ENCODE assay signal across 24 cellular contexts in the genomic region with DNA sequence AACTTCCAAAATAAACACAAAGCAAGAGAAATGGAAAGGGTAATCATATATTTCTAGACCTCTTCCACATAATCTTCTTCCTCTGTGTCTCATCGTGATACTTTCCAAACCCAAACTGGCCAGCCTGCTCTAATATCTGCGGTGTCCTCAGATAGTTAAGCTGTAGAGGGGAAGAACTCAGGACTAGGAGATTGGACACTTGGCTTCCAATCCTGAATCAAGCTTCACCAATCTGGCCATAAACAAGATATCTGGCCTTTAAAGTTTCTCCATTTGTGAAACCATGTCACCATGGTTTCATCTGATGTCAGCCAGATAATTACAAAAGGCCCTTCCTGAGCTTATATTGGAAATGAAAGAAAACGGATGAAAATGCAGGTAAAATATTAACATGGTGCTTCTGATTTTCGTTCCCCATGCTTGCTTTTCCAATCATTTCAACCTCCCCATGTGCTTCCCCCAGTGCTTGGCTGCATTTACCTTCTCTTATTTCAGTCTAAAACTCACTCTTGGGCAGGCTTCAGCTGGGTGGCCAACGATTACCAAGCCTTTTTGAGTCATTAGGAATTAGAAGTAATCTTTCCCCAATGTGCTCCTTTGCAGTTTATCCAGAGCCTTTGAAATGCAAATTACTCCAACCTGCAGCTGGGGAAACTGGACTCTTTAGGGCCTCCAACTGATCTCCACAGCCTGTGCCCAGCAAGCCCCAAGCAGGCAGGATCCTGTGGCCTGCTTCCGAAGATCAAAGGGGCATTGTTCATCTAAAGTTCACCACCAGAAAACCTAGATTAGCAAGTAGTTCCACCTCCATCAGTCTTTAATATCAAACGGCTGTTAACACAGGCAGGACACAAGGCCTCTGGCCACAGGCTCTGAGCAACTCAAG. TPM values are rescaled to one million over a fixed set of nuclear protein-coding genes. Genes with fewer than 3 reads are reported as not detected.
DNase-seq lines count a peak whose midpoint lies in the region; ATAC-seq and TF ChIP-seq lines count a peak whose summit lies in the region.
"Had no signal": no experiment of that assay in that cellular context is flagged by ENCODE, and none has a peak within 500 bp of the region (broad histone marks: within the 10 kb centered on the region; RNA-seq: fewer than 3 reads in every experiment).

No MANE protein-coding gene starts in this region.

- POLR2A ChIA-PET in WTC11 (lab: Charles Lee), result no interaction called here

- H3K4me1 Mint-ChIP-seq in WTC11, result peaks cover 62% of the 10 kb centered on the region
- H3K4me1 Mint-ChIP-seq in nephron, result peaks cover 45% of the 10 kb centered on the region
- no peaks in the 10 kb centered on the region for H3K4me1 Mint-ChIP-seq in T-helper 2 cell treated with Interferon-gamma antibody and Interleukin-4, amounts not matched to agents 5 μg/mL and 100 μg/mL, for 36 hours (ENCODE audit: low read depth)

- H3K9me3 Mint-ChIP-seq in WTC11, result peaks cover 28% of the 10 kb centered on the region
- H3K9me3 Mint-ChIP-seq in nephron, result peaks cover 37% of the 10 kb centered on the region
- peaks cover 16% of the 10 kb centered on the region for H3K9me3 Mint-ChIP-seq in T-helper 2 cell treated with Interferon-gamma antibody and Interleukin-4, amounts not matched to agents 5 μg/mL and 100 μg/mL, for 36 hours

- no peak; the same call in 1 of the 2 replicates for ATAC-seq in WTC11
- no peak for ATAC-seq in HG02763 (IDR thresholded peaks at IDR 0.05; ENCODE audit: unreplicated experiment)
- ATAC-seq: A549, HepG2 had no signal

- no peak overlapping the region for H3K4me3 Mint-ChIP-seq in WTC11
- no peak overlapping the region for H3K4me3 Mint-ChIP-seq in nephron
- no peak overlapping the region for H3K4me3 Mint-ChIP-seq in T-helper 2 cell treated with Interferon-gamma antibody and Interleukin-4, amounts not matched to agents 5 μg/mL and 100 μg/mL, for 36 hours
- H3K4me3 Mint-ChIP-seq: CD4-positive, alpha-beta T cell had no signal

- TF ChIP-seq CTCF in WTC11 (IDR thresholded peaks at IDR 0.05) (no peak), nephron (IDR thresholded peaks at IDR 0.05; ENCODE audit: unreplicated experiment in 3 of 3) (no peak)

- DNase-seq in NCI-H526 treated with DMSO at 0.1 percent for 48 hours (lab: John Stamatoyannopoulos, UW) (peak; percentile 100), WTC11 (ENCODE audit: low spot score) (no peak), NCI-H1048 (lab: John Stamatoyannopoulos, UW) (no peak), foreskin melanocyte (no peak)
- DNase-seq in T-helper 2 cell treated with Interferon-gamma antibody and Interleukin-4, amounts not matched to agents 5 μg/mL and 100 μg/mL, for 36 hours (ENCODE audit: low spot score), result no peak
- DNase-seq: AML-193; CD4-positive, alpha-beta T cell; HCEC 1CT; Karpas-422; NCI-H1105; NCI-H1436 treated with DMSO at 0.1 percent for 48 hours; NCI-H187 treated with DMSO at 0.1 percent for 48 hours; NCI-H2171 treated with DMSO at 0.1 percent for 48 hours; NCI-H345; NCI-H524; NCI-H82; Right ventricle myocardium superior; RPMI8226 had no signal

- CTCF ChIA-PET in WTC11 (lab: Charles Lee), result interaction anchor here (1.8 kb wide), 1 partner anchor 138 kb away, joined by 4 read pairs; no protein-coding TSS in a partner anchor

- H3K27me3 Mint-ChIP-seq in WTC11 (ENCODE audit: low read depth) (peaks cover 6% of the 10 kb centered on the region), nephron (ENCODE audit: low read depth) (no peaks in the 10 kb centered on the region)
- no peaks in the 10 kb centered on the region for H3K27me3 Mint-ChIP-seq in T-helper 2 cell treated with Interferon-gamma antibody and Interleukin-4, amounts not matched to agents 5 μg/mL and 100 μg/mL, for 36 hours (ENCODE audit: low read depth)
- H3K27me3 Mint-ChIP-seq: CD4-positive, alpha-beta T cell had no signal

- H3K27ac Mint-ChIP-seq in WTC11 (no peak overlapping the region), nephron (peak overlapping the region; percentile 37 to 87 (median 77))
- H3K27ac Mint-ChIP-seq in T-helper 2 cell treated with Interferon-gamma antibody and Interleukin-4, amounts not matched to agents 5 μg/mL and 100 μg/mL, for 36 hours, result no peak overlapping the region
- H3K27ac Mint-ChIP-seq: CD4-positive, alpha-beta T cell had no signal

- peaks cover 16% of the 10 kb centered on the region; the same call in 1 of the 2 replicates for H3K36me3 Mint-ChIP-seq in WTC11
- H3K36me3 Mint-ChIP-seq in nephron (ENCODE audit: low read depth), result peaks cover 14% of the 10 kb centered on the region
- H3K36me3 Mint-ChIP-seq in T-helper 2 cell treated with Interferon-gamma antibody and Interleukin-4, amounts not matched to agents 5 μg/mL and 100 μg/mL, for 36 hours (ENCODE audit: low read depth), result no peaks in the 10 kb centered on the region

TF ChIP-seq in WTC11, 78 proteins besides CTCF, POLR2A, EP300 and RAD21:
- TF ChIP-seq, protein P1, sequence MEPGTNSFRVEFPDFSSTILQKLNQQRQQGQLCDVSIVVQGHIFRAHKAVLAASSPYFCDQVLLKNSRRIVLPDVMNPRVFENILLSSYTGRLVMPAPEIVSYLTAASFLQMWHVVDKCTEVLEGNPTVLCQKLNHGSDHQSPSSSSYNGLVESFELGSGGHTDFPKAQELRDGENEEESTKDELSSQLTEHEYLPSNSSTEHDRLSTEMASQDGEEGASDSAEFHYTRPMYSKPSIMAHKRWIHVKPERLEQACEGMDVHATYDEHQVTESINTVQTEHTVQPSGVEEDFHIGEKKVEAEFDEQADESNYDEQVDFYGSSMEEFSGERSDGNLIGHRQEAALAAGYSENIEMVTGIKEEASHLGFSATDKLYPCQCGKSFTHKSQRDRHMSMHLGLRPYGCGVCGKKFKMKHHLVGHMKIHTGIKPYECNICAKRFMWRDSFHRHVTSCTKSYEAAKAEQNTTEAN (CRISPR knock-in tag; IDR thresholded peaks at IDR 0.05), result no peak
- 0 out of 2 replicates have a peak, but pooled peaks have one; percentile 12 for TF ChIP-seq ZNF423 (CRISPR knock-in tag; IDR thresholded peaks at IDR 0.05)
- TF ChIP-seq, protein P2, sequence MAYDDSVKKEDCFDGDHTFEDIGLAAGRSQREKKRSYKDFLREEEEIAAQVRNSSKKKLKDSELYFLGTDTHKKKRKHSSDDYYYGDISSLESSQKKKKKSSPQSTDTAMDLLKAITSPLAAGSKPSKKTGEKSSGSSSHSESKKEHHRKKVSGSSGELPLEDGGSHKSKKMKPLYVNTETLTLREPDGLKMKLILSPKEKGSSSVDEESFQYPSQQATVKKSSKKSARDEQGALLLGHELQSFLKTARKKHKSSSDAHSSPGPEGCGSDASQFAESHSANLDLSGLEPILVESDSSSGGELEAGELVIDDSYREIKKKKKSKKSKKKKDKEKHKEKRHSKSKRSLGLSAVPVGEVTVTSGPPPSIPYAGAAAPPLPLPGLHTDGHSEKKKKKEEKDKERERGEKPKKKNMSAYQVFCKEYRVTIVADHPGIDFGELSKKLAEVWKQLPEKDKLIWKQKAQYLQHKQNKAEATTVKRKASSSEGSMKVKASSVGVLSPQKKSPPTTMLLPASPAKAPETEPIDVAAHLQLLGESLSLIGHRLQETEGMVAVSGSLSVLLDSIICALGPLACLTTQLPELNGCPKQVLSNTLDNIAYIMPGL (CRISPR knock-in tag; IDR thresholded peaks at IDR 0.05), result no peak

RNA-seq across cellular contexts. Expression of a gene that starts 44.5 kb away (rescaled TPM):
- 68.3 to 77.5 TPM (median 75.3 TPM) in 3 replicates for total RNA-seq in WTC11 (2021)
- total RNA-seq: G401, HepG2, HT-29 had no signal

Comparison
In these comparisons a context has a peak if more than half of its experiments do, and no peak if none do; other contexts are left out.
1. H3K27ac Mint-ChIP-seq: peak in nephron (3 of 3); none in WTC11 (single experiment) and T-helper 2 cell treated with Interferon-gamma antibody and Interleukin-4, amounts not matched to agents 5 μg/mL and 100 μg/mL, for 36 hours (single experiment).